ENCODE assay signal across 1 cellular context in the genomic region with DNA sequence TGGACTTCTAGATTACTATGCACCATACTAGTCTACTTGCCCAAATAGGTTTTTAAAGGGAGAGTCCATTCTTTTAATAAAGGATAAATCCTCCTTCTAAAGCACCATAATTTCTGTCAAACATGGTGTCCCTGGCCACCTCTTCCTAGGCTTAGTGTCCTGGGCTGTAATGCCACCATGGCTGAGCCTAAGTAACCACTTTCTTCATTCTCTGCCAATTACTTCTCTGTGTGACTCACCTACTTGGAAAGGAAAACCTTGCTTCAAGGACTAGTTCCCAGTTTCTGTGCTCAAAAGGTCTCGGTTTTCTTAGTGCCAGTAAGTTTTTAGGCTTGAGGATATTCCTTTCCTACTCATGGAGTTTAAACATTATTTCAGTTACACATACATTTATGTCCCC.
TF ChIP-seq lines count a peak whose summit lies in the region.

No MANE protein-coding gene starts in this region.

TF ChIP-seq in K562, 482 proteins besides CTCF, POLR2A, EP300 and RAD21:
- TF ChIP-seq PHF8 (IDR thresholded peaks at IDR 0.05; ENCODE audit: borderline replicate concordance, low read length) (no peak), MED1 (CRISPR knock-in tag; IDR thresholded peaks at IDR 0.05; ENCODE audit: borderline replicate concordance) (no peak), TRIM28 (IDR thresholded peaks at IDR 0.05) (no peak), ZNF263 (CRISPR knock-in tag; IDR thresholded peaks at IDR 0.05; ENCODE audit: borderline replicate concordance) (no peak), CCAR2 (IDR thresholded peaks at IDR 0.05; ENCODE audit: low read depth, low read length) (no peak), SP2 (IDR thresholded peaks at IDR 0.05; ENCODE audit: extremely low read depth, low read depth, low read length, poor library complexity, severe bottlenecking) (no peak), RAD51 (IDR thresholded peaks at IDR 0.05; ENCODE audit: borderline replicate concordance, low read depth) (no peak), HDAC3 (IDR thresholded peaks at IDR 0.05; ENCODE audit: borderline replicate concordance, partially characterized antibody) (peak; percentile 4), TEAD4 (IDR thresholded peaks at IDR 0.05; ENCODE audit: low read length) (no peak), TEAD4 (CRISPR knock-in tag; IDR thresholded peaks at IDR 0.05; ENCODE audit: borderline replicate concordance) (no peak), ZBTB7A (IDR thresholded peaks at IDR 0.05; ENCODE audit: borderline replicate concordance, control insufficient read depth, low read depth, low read length) (no peak), FOSL1 (tag; conservative IDR thresholded peaks at IDR 0.05) (0 out of 2 replicates have a peak, but pooled peaks have one; percentile 37), RFX5 (IDR thresholded peaks at IDR 0.05; ENCODE audit: low read depth, low read length) (no peak)
- TF ChIP-seq, protein P1, sequence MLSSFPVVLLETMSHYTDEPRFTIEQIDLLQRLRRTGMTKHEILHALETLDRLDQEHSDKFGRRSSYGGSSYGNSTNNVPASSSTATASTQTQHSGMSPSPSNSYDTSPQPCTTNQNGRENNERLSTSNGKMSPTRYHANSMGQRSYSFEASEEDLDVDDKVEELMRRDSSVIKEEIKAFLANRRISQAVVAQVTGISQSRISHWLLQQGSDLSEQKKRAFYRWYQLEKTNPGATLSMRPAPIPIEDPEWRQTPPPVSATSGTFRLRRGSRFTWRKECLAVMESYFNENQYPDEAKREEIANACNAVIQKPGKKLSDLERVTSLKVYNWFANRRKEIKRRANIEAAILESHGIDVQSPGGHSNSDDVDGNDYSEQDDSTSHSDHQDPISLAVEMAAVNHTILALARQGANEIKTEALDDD (IDR thresholded peaks at IDR 0.05) = peak; percentile 58; the same call in 1 of the 2 replicates
- TF ChIP-seq, protein P2, sequence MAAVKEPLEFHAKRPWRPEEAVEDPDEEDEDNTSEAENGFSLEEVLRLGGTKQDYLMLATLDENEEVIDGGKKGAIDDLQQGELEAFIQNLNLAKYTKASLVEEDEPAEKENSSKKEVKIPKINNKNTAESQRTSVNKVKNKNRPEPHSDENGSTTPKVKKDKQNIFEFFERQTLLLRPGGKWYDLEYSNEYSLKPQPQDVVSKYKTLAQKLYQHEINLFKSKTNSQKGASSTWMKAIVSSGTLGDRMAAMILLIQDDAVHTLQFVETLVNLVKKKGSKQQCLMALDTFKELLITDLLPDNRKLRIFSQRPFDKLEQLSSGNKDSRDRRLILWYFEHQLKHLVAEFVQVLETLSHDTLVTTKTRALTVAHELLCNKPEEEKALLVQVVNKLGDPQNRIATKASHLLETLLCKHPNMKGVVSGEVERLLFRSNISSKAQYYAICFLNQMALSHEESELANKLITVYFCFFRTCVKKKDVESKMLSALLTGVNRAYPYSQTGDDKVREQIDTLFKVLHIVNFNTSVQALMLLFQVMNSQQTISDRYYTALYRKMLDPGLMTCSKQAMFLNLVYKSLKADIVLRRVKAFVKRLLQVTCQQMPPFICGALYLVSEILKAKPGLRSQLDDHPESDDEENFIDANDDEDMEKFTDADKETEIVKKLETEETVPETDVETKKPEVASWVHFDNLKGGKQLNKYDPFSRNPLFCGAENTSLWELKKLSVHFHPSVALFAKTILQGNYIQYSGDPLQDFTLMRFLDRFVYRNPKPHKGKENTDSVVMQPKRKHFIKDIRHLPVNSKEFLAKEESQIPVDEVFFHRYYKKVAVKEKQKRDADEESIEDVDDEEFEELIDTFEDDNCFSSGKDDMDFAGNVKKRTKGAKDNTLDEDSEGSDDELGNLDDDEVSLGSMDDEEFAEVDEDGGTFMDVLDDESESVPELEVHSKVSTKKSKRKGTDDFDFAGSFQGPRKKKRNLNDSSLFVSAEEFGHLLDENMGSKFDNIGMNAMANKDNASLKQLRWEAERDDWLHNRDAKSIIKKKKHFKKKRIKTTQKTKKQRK (IDR thresholded peaks at IDR 0.05; ENCODE audit: borderline replicate concordance, low read depth, low read length) = no peak
- TF ChIP-seq, protein P3, sequence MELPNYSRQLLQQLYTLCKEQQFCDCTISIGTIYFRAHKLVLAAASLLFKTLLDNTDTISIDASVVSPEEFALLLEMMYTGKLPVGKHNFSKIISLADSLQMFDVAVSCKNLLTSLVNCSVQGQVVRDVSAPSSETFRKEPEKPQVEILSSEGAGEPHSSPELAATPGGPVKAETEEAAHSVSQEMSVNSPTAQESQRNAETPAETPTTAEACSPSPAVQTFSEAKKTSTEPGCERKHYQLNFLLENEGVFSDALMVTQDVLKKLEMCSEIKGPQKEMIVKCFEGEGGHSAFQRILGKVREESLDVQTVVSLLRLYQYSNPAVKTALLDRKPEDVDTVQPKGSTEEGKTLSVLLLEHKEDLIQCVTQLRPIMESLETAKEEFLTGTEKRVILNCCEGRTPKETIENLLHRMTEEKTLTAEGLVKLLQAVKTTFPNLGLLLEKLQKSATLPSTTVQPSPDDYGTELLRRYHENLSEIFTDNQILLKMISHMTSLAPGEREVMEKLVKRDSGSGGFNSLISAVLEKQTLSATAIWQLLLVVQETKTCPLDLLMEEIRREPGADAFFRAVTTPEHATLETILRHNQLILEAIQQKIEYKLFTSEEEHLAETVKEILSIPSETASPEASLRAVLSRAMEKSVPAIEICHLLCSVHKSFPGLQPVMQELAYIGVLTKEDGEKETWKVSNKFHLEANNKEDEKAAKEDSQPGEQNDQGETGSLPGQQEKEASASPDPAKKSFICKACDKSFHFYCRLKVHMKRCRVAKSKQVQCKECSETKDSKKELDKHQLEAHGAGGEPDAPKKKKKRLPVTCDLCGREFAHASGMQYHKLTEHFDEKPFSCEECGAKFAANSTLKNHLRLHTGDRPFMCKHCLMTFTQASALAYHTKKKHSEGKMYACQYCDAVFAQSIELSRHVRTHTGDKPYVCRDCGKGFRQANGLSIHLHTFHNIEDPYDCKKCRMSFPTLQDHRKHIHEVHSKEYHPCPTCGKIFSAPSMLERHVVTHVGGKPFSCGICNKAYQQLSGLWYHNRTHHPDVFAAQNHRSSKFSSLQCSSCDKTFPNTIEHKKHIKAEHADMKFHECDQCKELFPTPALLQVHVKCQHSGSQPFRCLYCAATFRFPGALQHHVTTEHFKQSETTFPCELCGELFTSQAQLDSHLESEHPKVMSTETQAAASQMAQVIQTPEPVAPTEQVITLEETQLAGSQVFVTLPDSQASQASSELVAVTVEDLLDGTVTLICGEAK (IDR thresholded peaks at IDR 0.05) = no peak
- TF ChIP-seq, protein P3 (CRISPR knock-in tag; IDR thresholded peaks at IDR 0.05) = no peak
